27 cellular contexts compared by ENCODE assay signal in genomic region chr12:114371733-114372132, GRCh38. TPM values are rescaled to one million over a fixed set of nuclear protein-coding genes. Genes with fewer than 3 reads are reported as not detected.
"Had no signal": no experiment of that assay in that cellular context is flagged by ENCODE, and none has a peak within 500 bp of the region (broad histone marks: within the 10 kb centered on the region; RNA-seq: fewer than 3 reads in every experiment).

No MANE protein-coding gene starts in this region.

- ATAC-seq: activated CD4-positive, alpha-beta T cell treated with anti-CD3 and anti-CD28 coated beads for 36 hours; activated T-helper 17 cell treated with anti-CD3 and anti-CD28 coated beads, Interleukin-2, amount 50 U/mL, for 72 hours; Right ventricle myocardium inferior; T-cell had no signal

- H3K36me3 Mint-ChIP-seq: activated naive CD4-positive, alpha-beta T cell treated with anti-CD3 and anti-CD28 coated beads, Interleukin-2, amount 10 ng/mL, durations not matched to agents 7 days and 5 days; activated naive CD8-positive, alpha-beta T cell treated with anti-CD3 and anti-CD28 coated beads for 36 hours; T-cell had no signal

- H3K4me3 Mint-ChIP-seq: activated CD4-positive, alpha-beta memory T cell treated with anti-CD3 and anti-CD28 coated beads, Interleukin-2, amount 10 ng/mL, durations not matched to agents 7 days and 5 days; activated CD4-positive, alpha-beta T cell treated with anti-CD3 and anti-CD28 coated beads for 36 hours; activated naive CD4-positive, alpha-beta T cell treated with anti-CD3 and anti-CD28 coated beads, Interleukin-2, amount 10 ng/mL, durations not matched to agents 7 days and 5 days; activated naive CD8-positive, alpha-beta T cell treated with anti-CD3 and anti-CD28 coated beads for 36 hours; activated T-helper 17 cell treated with anti-CD3 and anti-CD28 coated beads, Interleukin-2, amount 50 U/mL, for 72 hours; T-cell had no signal

- H3K9me3 ChIP-seq: MG63 had no signal

- H3K9me3 Mint-ChIP-seq: activated CD4-positive, alpha-beta memory T cell treated with anti-CD3 and anti-CD28 coated beads, Interleukin-2, amount 10 ng/mL, durations not matched to agents 7 days and 5 days; activated naive CD8-positive, alpha-beta T cell treated with anti-CD3 and anti-CD28 coated beads for 36 hours; activated T-helper 17 cell treated with anti-CD3 and anti-CD28 coated beads, Interleukin-2, amount 50 U/mL, for 72 hours had no signal

- H3K4me3 ChIP-seq: MG63, SK-N-MC had no signal

- H3K36me3 ChIP-seq: brain microvascular endothelial cell, MG63, WERI-Rb-1 had no signal

- H3K4me1 Mint-ChIP-seq: activated CD4-positive, alpha-beta memory T cell treated with anti-CD3 and anti-CD28 coated beads, Interleukin-2, amount 10 ng/mL, durations not matched to agents 7 days and 5 days; activated CD4-positive, alpha-beta T cell treated with anti-CD3 and anti-CD28 coated beads for 36 hours; activated naive CD4-positive, alpha-beta T cell treated with anti-CD3 and anti-CD28 coated beads, Interleukin-2, amount 10 ng/mL, durations not matched to agents 7 days and 5 days; activated naive CD8-positive, alpha-beta T cell treated with anti-CD3 and anti-CD28 coated beads for 36 hours; activated T-helper 17 cell treated with anti-CD3 and anti-CD28 coated beads, Interleukin-2, amount 50 U/mL, for 72 hours; T-cell had no signal

- H3K27ac ChIP-seq: brain microvascular endothelial cell, SK-N-MC, WERI-Rb-1 had no signal

- H3K27me3 ChIP-seq: brain microvascular endothelial cell, MG63 had no signal

- H3K27me3 Mint-ChIP-seq: activated CD4-positive, alpha-beta memory T cell treated with anti-CD3 and anti-CD28 coated beads, Interleukin-2, amount 10 ng/mL, durations not matched to agents 7 days and 5 days; activated naive CD4-positive, alpha-beta T cell treated with anti-CD3 and anti-CD28 coated beads, Interleukin-2, amount 10 ng/mL, durations not matched to agents 7 days and 5 days had no signal

- DNase-seq: activated CD4-positive, alpha-beta memory T cell treated with anti-CD3 and anti-CD28 coated beads, Interleukin-2, amount 10 ng/mL, durations not matched to agents 7 days and 5 days; activated CD4-positive, alpha-beta T cell treated with anti-CD3 and anti-CD28 coated beads for 36 hours; activated CD4-positive, alpha-beta T cell treated with anti-CD3 and anti-CD28 coated beads, Interleukin-2, amount 50 U/mL, for 1 hour; activated gamma-delta T cell; activated naive CD4-positive, alpha-beta T cell treated with anti-CD3 and anti-CD28 coated beads, Interleukin-2, amount 10 ng/mL, durations not matched to agents 7 days and 5 days; activated naive CD8-positive, alpha-beta T cell treated with anti-CD3 and anti-CD28 coated beads for 36 hours; activated T-cell treated with anti-CD3 and anti-CD28 coated beads for 4 hours; activated T-cell treated with anti-CD3 and anti-CD28 coated beads, Interleukin-2, amount 50 U/mL, for 48 hours; brain microvascular endothelial cell; MG63; MV-4-11; NCI-H1092 treated with DMSO at 0.1 percent for 48 hours; NCI-H1417 treated with DMSO at 0.1 percent for 48 hours; NCI-H1694; NCI-H2029; NCI-H345; NCI-H510A; NCI-H82; T-cell; T-helper 2 cell; WERI-Rb-1 had no signal

- H3K27ac Mint-ChIP-seq: activated CD4-positive, alpha-beta memory T cell treated with anti-CD3 and anti-CD28 coated beads, Interleukin-2, amount 10 ng/mL, durations not matched to agents 7 days and 5 days; activated CD4-positive, alpha-beta T cell treated with anti-CD3 and anti-CD28 coated beads for 36 hours; activated naive CD4-positive, alpha-beta T cell treated with anti-CD3 and anti-CD28 coated beads, Interleukin-2, amount 10 ng/mL, durations not matched to agents 7 days and 5 days; activated naive CD8-positive, alpha-beta T cell treated with anti-CD3 and anti-CD28 coated beads for 36 hours; activated T-helper 17 cell treated with anti-CD3 and anti-CD28 coated beads, Interleukin-2, amount 50 U/mL, for 72 hours; T-cell had no signal

RNA-seq across cellular contexts. Expression of gene TBX5, which starts 34.2 kb away (rescaled TPM):
- total RNA-seq: activated CD4-positive, alpha-beta memory T cell treated with anti-CD3 and anti-CD28 coated beads, Interleukin-2, amount 10 ng/mL, durations not matched to agents 7 days and 5 days; activated CD4-positive, alpha-beta T cell treated with anti-CD3 and anti-CD28 coated beads for 36 hours; activated CD8-positive, alpha-beta memory T cell treated with anti-CD3 and anti-CD28 coated beads for 36 hours; activated naive CD8-positive, alpha-beta T cell treated with anti-CD3 and anti-CD28 coated beads for 36 hours; activated T-helper 17 cell treated with anti-CD3 and anti-CD28 coated beads, Interleukin-2, amount 50 U/mL, for 72 hours; OCI-LY7; RPMI7951 had no signal
